ENCODE assay signal across 9 cellular contexts in genomic region chr2:46555011-46555410, GRCh38. TPM values are rescaled to one million over a fixed set of nuclear protein-coding genes. Genes with fewer than 3 reads are reported as not detected.
A peak's percentile ranks its signal among the peaks of the same experiment; 100 is the strongest.
DNase-seq lines count a peak whose midpoint lies in the region; ATAC-seq and TF ChIP-seq lines count a peak whose summit lies in the region.
"Had no signal": no experiment of that assay in that cellular context is flagged by ENCODE, and none has a peak within 500 bp of the region (broad histone marks: within the 10 kb centered on the region; RNA-seq: fewer than 3 reads in every experiment).

No MANE protein-coding gene starts in this region.

- ATAC-seq in GM19397 (IDR thresholded peaks at IDR 0.05; ENCODE audit: unreplicated experiment) (no peak), GM19328 (IDR thresholded peaks at IDR 0.05; ENCODE audit: unreplicated experiment) (no peak)

- H3K79me2 ChIP-seq in OCI-LY3 (ENCODE audit: low read length): peaks cover 78% of the 10 kb centered on the region

- peaks cover 13% of the 10 kb centered on the region for H3K9me3 Mint-ChIP-seq in chondrocyte (ENCODE audit: low read depth)
- peaks cover 14% of the 10 kb centered on the region for H3K9me3 Mint-ChIP-seq in progenitor cell of endocrine pancreas (ENCODE audit: low read depth)

- H3K27me3 Mint-ChIP-seq in chondrocyte (ENCODE audit: low read depth): no peaks in the 10 kb centered on the region
- H3K27me3 Mint-ChIP-seq in progenitor cell of endocrine pancreas: no peaks in the 10 kb centered on the region

- H3K36me3 Mint-ChIP-seq in chondrocyte (ENCODE audit: low read depth) (peaks cover 23% of the 10 kb centered on the region), progenitor cell of endocrine pancreas (ENCODE audit: insufficient read depth) (peaks cover 23% of the 10 kb centered on the region)

- H3K27ac ChIP-seq in OCI-LY3 (ENCODE audit: low read length): no peak overlapping the region

- peak; percentile 41 for DNase-seq in ELF-1 (ENCODE audit: low read depth, low spot score)
- DNase-seq in chondrocyte (ENCODE audit: low spot score): no peak
- DNase-seq in progenitor cell of endocrine pancreas (ENCODE audit: low spot score, unreplicated experiment): no peak
- no peak for DNase-seq in NCI-H146 (lab: John Stamatoyannopoulos, UW)
- DNase-seq in AG08396 (ENCODE audit: low spot score): no peak
- DNase-seq: HCEC 1CT had no signal

- H3K4me3 Mint-ChIP-seq in chondrocyte (ENCODE audit: unreplicated experiment): no peak overlapping the region
- H3K4me3 Mint-ChIP-seq in progenitor cell of endocrine pancreas (ENCODE audit: low read depth): no peak overlapping the region

- no peaks in the 10 kb centered on the region for H3K27me3 ChIP-seq in OCI-LY3 (ENCODE audit: low read depth, low read length)

- H3K4me1 ChIP-seq in OCI-LY3 (ENCODE audit: low read length): 0 out of 2 replicates have a peak, but pooled peaks cover 3% of the 10 kb centered on the region

- H3K27ac Mint-ChIP-seq in chondrocyte (ENCODE audit: unreplicated experiment) (peak overlapping the region; percentile 25), progenitor cell of endocrine pancreas (no peak overlapping the region)

- peaks cover 50% of the 10 kb centered on the region for H4K20me1 ChIP-seq in OCI-LY3 (ENCODE audit: insufficient read depth, low read length)

- no peak overlapping the region for H2AFZ ChIP-seq in OCI-LY3 (ENCODE audit: low read depth, low read length)

- H3K9me3 ChIP-seq in OCI-LY3 (ENCODE audit: insufficient read depth, low read length): no peaks in the 10 kb centered on the region

- H3K4me2 ChIP-seq in OCI-LY3 (ENCODE audit: low read length): no peak overlapping the region

- H3K4me1 Mint-ChIP-seq in chondrocyte (ENCODE audit: low read depth): peaks cover 46% of the 10 kb centered on the region
- H3K4me1 Mint-ChIP-seq in progenitor cell of endocrine pancreas (ENCODE audit: low read depth): peaks cover 10% of the 10 kb centered on the region

- H3K4me3 ChIP-seq in OCI-LY3 (ENCODE audit: low read length): no peak overlapping the region

- TF ChIP-seq CTCF in OCI-LY3 (IDR thresholded peaks at IDR 0.05; ENCODE audit: low read depth, low read length): peak; percentile 57
- TF ChIP-seq CTCF in chondrocyte (IDR thresholded peaks at IDR 0.05): peak; percentile 53
- TF ChIP-seq CTCF in progenitor cell of endocrine pancreas (IDR thresholded peaks at IDR 0.05; ENCODE audit: unreplicated experiment): peak; percentile 53

- H3K36me3 ChIP-seq in OCI-LY3 (replicated peaks; ENCODE audit: low read depth, low read length): peaks cover 46% of the 10 kb centered on the region

- no peak overlapping the region for H3K9ac ChIP-seq in OCI-LY3 (ENCODE audit: low read length)

RNA-seq across cellular contexts. Expression of gene ATP6V1E2, which starts 12.6 kb away (rescaled TPM):
- total RNA-seq in chondrocyte: 5.6 to 10.0 TPM (median 6.6 TPM) in 3 replicates
- total RNA-seq in progenitor cell of endocrine pancreas: 5.1 and 7.4 TPM in 2 replicates

RNA-seq across cellular contexts. Expression of gene RHOQ, which starts 12.7 kb away (rescaled TPM):
- total RNA-seq in chondrocyte (90.0 to 140 TPM (median 136 TPM) in 3 replicates), progenitor cell of endocrine pancreas (39.9 and 40.7 TPM in 2 replicates)
